20 cellular contexts compared by ENCODE assay signal in genomic region chr12:105740337-105740736, GRCh38.
DNase-seq lines count a peak whose midpoint lies in the region; ATAC-seq and TF ChIP-seq lines count a peak whose summit lies in the region.
"Had no signal": no experiment of that assay in that cellular context is flagged by ENCODE, and none has a peak within 500 bp of the region (broad histone marks: within the 10 kb centered on the region; RNA-seq: fewer than 3 reads in every experiment).

No MANE protein-coding gene starts in this region.

- no peak overlapping the region for H3K9ac ChIP-seq in endodermal cell (ENCODE audit: extremely low read depth, low read length, poor library complexity, severe bottlenecking)

- H3K4me3 ChIP-seq in endodermal cell (ENCODE audit: low read length): no peak overlapping the region
- H3K4me3 ChIP-seq: lung, pancreas had no signal

- no peak overlapping the region for H3K27ac Mint-ChIP-seq in endodermal cell
- H3K27ac Mint-ChIP-seq: activated naive CD8-positive, alpha-beta T cell treated with anti-CD3 and anti-CD28 coated beads, Interleukin-2, amount 10 ng/mL, durations not matched to agents 7 days and 5 days; B cell; type B pancreatic cell had no signal

- ATAC-seq in GM18520 (IDR thresholded peaks at IDR 0.05; ENCODE audit: unreplicated experiment): no peak
- ATAC-seq: pancreas had no signal

- no peak for TF ChIP-seq CTCF in endodermal cell (conservative IDR thresholded peaks at IDR 0.05)

- H3K27me3 Mint-ChIP-seq in endodermal cell (ENCODE audit: insufficient read depth): peaks cover 7% of the 10 kb centered on the region
- H3K27me3 Mint-ChIP-seq: activated naive CD8-positive, alpha-beta T cell treated with anti-CD3 and anti-CD28 coated beads, Interleukin-2, amount 10 ng/mL, durations not matched to agents 7 days and 5 days; B cell had no signal

- 20 to 40% methylated on average over 1 to 2 of the region's 2 CpGs for WGBS in endodermal cell (ENCODE audit: insufficient coverage in 1 of 2, insufficient read length in 1 of 2), 2 experiments

- H3K4me3 Mint-ChIP-seq in endodermal cell: no peak overlapping the region
- H3K4me3 Mint-ChIP-seq: activated naive CD8-positive, alpha-beta T cell treated with anti-CD3 and anti-CD28 coated beads, Interleukin-2, amount 10 ng/mL, durations not matched to agents 7 days and 5 days; B cell; type B pancreatic cell had no signal

- H3K36me3 Mint-ChIP-seq in endodermal cell (ENCODE audit: low read depth): no peaks in the 10 kb centered on the region
- H3K36me3 Mint-ChIP-seq: activated naive CD8-positive, alpha-beta T cell treated with anti-CD3 and anti-CD28 coated beads, Interleukin-2, amount 10 ng/mL, durations not matched to agents 7 days and 5 days; type B pancreatic cell had no signal

- no peaks in the 10 kb centered on the region for H3K9me3 Mint-ChIP-seq in endodermal cell
- H3K9me3 Mint-ChIP-seq: activated naive CD8-positive, alpha-beta T cell treated with anti-CD3 and anti-CD28 coated beads, Interleukin-2, amount 10 ng/mL, durations not matched to agents 7 days and 5 days; type B pancreatic cell had no signal

- no peaks in the 10 kb centered on the region for H3K36me3 ChIP-seq in endodermal cell (ENCODE audit: control insufficient read depth, insufficient read depth, low read length)
- H3K36me3 ChIP-seq: pancreas had no signal

- peaks cover 40% of the 10 kb centered on the region for H3K4me1 Mint-ChIP-seq in endodermal cell
- H3K4me1 Mint-ChIP-seq: activated naive CD8-positive, alpha-beta T cell treated with anti-CD3 and anti-CD28 coated beads, Interleukin-2, amount 10 ng/mL, durations not matched to agents 7 days and 5 days had no signal

- peak overlapping the region; percentile 80 for H3K27ac ChIP-seq in endodermal cell (ENCODE audit: low read depth, low read length)
- H3K27ac ChIP-seq: 22Rv1, pancreas had no signal

- DNase-seq in NCI-H2227 (lab: John Stamatoyannopoulos, UW; ENCODE audit: unreplicated experiment) (peak; percentile 21), NCI-H2227 treated with DMSO at 0.1 percent for 48 hours (lab: John Stamatoyannopoulos, UW) (no peak), NCI-H446 treated with DMSO at 0.1 percent for 48 hours (lab: John Stamatoyannopoulos, UW) (peak; percentile 72), endodermal cell (peak; percentile 71), retina (peak; percentile 20), activated gamma-delta T cell (lab: John Stamatoyannopoulos, UW) (no peak)
- no peak for DNase-seq in activated T-cell treated with anti-CD3 and anti-CD28 coated beads, Interleukin-2, amount 50 U/mL, for 48 hours
- DNase-seq: activated CD4-positive, alpha-beta T cell treated with anti-CD3 and anti-CD28 coated beads for 1 hour; activated naive CD8-positive, alpha-beta T cell treated with anti-CD3 and anti-CD28 coated beads, Interleukin-2, amount 10 ng/mL, durations not matched to agents 7 days and 5 days; COR-L47; effector CD8-positive, alpha-beta T cell; NCI-H774; pancreas; stimulated activated CD4-positive, alpha-beta T cell treated with anti-CD3 and anti-CD28 coated beads, Interleukin-2, amount 100 ng/mL, for 24 hours; stimulated activated naive CD4-positive, alpha-beta T cell treated with Interleukin-2 at 50 U/mL for 16 hours had no signal

- peaks cover 25% of the 10 kb centered on the region for H3K4me1 ChIP-seq in endodermal cell (ENCODE audit: control insufficient read depth, insufficient read depth, low read length)
- H3K4me1 ChIP-seq: pancreas had no signal

- no peaks in the 10 kb centered on the region for H3K27me3 ChIP-seq in endodermal cell (ENCODE audit: control insufficient read depth, insufficient read depth, low read length, poor library complexity, severe bottlenecking)
- H3K27me3 ChIP-seq: pancreas had no signal

- no peaks in the 10 kb centered on the region for H3K9me3 ChIP-seq in endodermal cell (ENCODE audit: control insufficient read depth, low read length)
- H3K9me3 ChIP-seq: pancreas had no signal

Comparison
In these comparisons a context has a peak if more than half of its experiments do, and no peak if none do; other contexts are left out.
1. DNase-seq: peak in NCI-H2227 (single experiment), NCI-H446 treated with DMSO at 0.1 percent for 48 hours (single experiment), endodermal cell (single experiment) and retina (single experiment); none in NCI-H2227 treated with DMSO at 0.1 percent for 48 hours (single experiment), activated gamma-delta T cell (single experiment) and activated T-cell treated with anti-CD3 and anti-CD28 coated beads, Interleukin-2, amount 50 U/mL, for 48 hours (0 of 2).